Comparison of ENCODE assay signal across 1 cellular context in the genomic region with DNA sequence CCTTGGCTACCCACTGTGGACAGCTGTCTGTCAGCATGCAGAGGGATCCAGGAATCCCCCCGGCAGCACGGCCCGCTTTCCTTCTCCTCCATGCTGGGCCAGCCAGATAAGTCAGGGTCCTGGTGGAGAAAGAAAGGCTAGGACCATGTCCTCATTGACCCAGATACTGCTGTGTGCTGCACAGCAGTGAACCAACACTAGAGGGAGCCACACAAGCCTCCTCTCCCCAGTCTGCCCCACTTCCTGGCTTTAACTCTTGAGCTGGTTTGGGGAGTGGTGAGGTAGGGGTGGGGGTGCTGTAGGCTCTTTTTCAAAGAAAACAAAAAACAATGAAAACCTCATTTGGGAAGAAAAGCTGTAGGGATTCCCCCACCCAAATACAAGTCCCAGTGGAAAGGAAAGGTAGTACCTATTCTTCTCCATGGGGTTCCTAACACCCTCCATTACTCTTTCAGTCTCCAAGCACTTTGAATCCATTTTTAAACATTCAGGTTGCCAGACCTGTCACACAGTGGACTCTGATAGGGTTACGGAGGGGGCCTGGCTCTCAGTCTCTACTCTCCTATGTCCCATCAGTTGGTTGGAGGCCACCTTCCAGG.
TF ChIP-seq lines count a peak whose summit lies in the region.

No MANE protein-coding gene starts in this region.

TF ChIP-seq in H1, 55 proteins besides CTCF, POLR2A, EP300 and RAD21:
- peak; percentile 26 for TF ChIP-seq TAF7 (optimal IDR thresholded peaks at IDR 0.05; ENCODE audit: borderline replicate concordance, low read depth, low read length)
- 0 out of 2 replicates have a peak, but pooled peaks have one; percentile 51 for TF ChIP-seq YY1 (IDR thresholded peaks at IDR 0.05; ENCODE audit: low read depth, low read length)
- 0 out of 2 replicates have a peak, but pooled peaks have one; percentile 28 for TF ChIP-seq SP1 (IDR thresholded peaks at IDR 0.05; ENCODE audit: low read depth, low read length)
- TF ChIP-seq SUZ12 (IDR thresholded peaks at IDR 0.05; ENCODE audit: low read length) = no peak
- TF ChIP-seq SIN3A (conservative IDR thresholded peaks at IDR 0.05 in 1 of 2, IDR thresholded peaks at IDR 0.05 in 1 of 2; ENCODE audit: low read depth in 1 of 2, low read length in 2 of 2) = 0 out of 4 replicates have a peak, but pooled peaks of 1 of the 2 experiments have one; percentile 48
